In the genomic region with DNA sequence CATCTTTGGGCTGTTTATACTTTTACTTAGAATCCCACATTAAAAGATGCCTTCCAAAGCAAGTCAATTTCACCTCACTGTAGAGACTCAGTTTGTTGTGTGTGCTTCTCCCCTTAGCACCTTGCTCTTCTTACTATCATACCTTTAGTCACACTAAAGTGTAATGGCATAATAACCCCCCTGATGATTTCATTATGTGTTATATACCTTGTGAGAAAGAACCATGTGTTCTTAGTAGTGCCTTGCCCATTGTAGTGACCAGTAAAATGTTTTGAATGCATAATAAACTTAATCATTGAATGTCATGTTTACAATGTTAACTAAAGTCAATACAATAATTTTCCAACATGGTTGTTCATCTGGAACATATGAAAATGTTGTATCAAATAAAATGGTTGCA, we compare ENCODE assay signal across 31 cellular contexts.
"Had no signal": no experiment of that assay in that cellular context is flagged by ENCODE, and none has a peak within 500 bp of the region (broad histone marks: within the 10 kb centered on the region; RNA-seq: fewer than 3 reads in every experiment).

No MANE protein-coding gene starts in this region.

- H3K9me3 ChIP-seq: adrenal gland had no signal

- H3K27me3 ChIP-seq: adrenal gland, cardiac muscle cell had no signal

- H3K27ac ChIP-seq: adrenal gland, cardiac muscle cell, VCaP had no signal

- DNase-seq: activated B cell treated with CpG ODN at 0.5 μM for 24 hours; activated CD4-positive, alpha-beta memory T cell treated with anti-CD3 and anti-CD28 coated beads for 36 hours; activated CD4-positive, alpha-beta T cell treated with anti-CD3 and anti-CD28 coated beads for 4 hours; activated CD4-positive, alpha-beta T cell treated with anti-CD3 and anti-CD28 coated beads, Interleukin-2, amount 10 ng/mL, durations not matched to agents 24 days and 14 days; activated CD4-positive, alpha-beta T cell treated with anti-CD3 and anti-CD28 coated beads, Interleukin-2, amount 50 U/mL, for 1 hour; activated CD4-positive, alpha-beta T cell treated with anti-CD3 and anti-CD28 coated beads, Interleukin-2, amount 50 U/mL, for 4 hours; activated CD4-positive, CD25-positive, alpha-beta regulatory T cell treated with anti-CD3 and anti-CD28 coated beads, Interleukin-2, amount 50 U/mL, for 72 hours; activated CD8-positive, alpha-beta memory T cell treated with anti-CD3 and anti-CD28 coated beads, Interleukin-2, amount 50 U/mL, for 4 hours; activated CD8-positive, alpha-beta T cell treated with anti-CD3 and anti-CD28 coated beads for 36 hours; activated effector memory CD4-positive, alpha-beta T cell treated with anti-CD3 and anti-CD28 coated beads, Interleukin-2, amount 50 U/mL, for 16 hours; activated gamma-delta T cell treated with Interleukin-2 at 50 U/mL for 16 hours; activated naive CD4-positive, alpha-beta T cell; activated naive CD4-positive, alpha-beta T cell treated with anti-CD3 and anti-CD28 coated beads for 36 hours; activated naive CD4-positive, alpha-beta T cell treated with anti-CD3 and anti-CD28 coated beads, Interleukin-2, amount 50 U/mL, for 16 hours; activated naive CD8-positive, alpha-beta T cell treated with anti-CD3 and anti-CD28 coated beads for 36 hours; activated T-cell treated with anti-CD3 and anti-CD28 coated beads for 4 hours; activated T-cell treated with anti-CD3 and anti-CD28 coated beads, Interleukin-2, amount 50 U/mL, for 1 hour; activated T-cell treated with anti-CD3 and anti-CD28 coated beads, Interleukin-2, amount 50 U/mL, for 4 hours; activated T-cell treated with anti-CD3 and anti-CD28 coated beads, Interleukin-2, amount 50 U/mL, for 72 hours; adrenal gland; amniotic stem cell; aorta; caudate nucleus; cerebellar nuclear complex; T-helper 1 cell; T-helper 2 cell; T-helper 9 cell had no signal

- ATAC-seq: activated CD8-positive, alpha-beta T cell treated with anti-CD3 and anti-CD28 coated beads for 36 hours; activated naive CD4-positive, alpha-beta T cell treated with anti-CD3 and anti-CD28 coated beads, Interleukin-2, amount 50 U/mL, for 72 hours; activated T-cell treated with anti-CD3 and anti-CD28 coated beads, Interleukin-2, amount 50 U/mL, for 4 hours; activated T-cell treated with anti-CD3 and anti-CD28 coated beads, Interleukin-2, amount 50 U/mL, for 72 hours; activated T-helper 17 cell treated with anti-CD3 and anti-CD28 coated beads, Interleukin-2, amount 50 U/mL, for 72 hours had no signal

- H3K36me3 ChIP-seq: adrenal gland, cardiac muscle cell had no signal

- H3K4me1 ChIP-seq: adrenal gland had no signal

- H3K4me3 ChIP-seq: adrenal gland, cardiac muscle cell had no signal
